ENCODE assay signal across 23 cellular contexts in the genomic region with DNA sequence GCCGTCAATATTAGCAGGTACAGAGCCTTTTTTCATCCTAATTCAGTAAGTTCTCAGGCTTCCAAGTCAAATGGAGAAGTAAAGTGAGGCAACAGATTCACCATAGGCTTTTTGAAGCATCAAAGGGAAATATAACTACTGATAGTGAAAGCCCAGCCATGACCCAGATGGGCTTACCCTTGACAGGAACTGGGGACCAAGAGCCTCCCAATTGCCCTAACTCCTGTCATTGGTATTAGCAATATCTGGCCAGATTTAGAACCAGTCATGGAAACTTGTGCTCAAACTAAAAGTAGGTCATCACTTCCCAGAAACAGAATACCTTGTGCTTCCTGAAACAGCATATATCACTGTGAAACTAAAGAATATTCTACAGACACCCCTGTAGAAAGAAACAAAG. TPM values are rescaled to one million over a fixed set of nuclear protein-coding genes. Genes with fewer than 3 reads are reported as not detected.
DNase-seq lines count a peak whose midpoint lies in the region; ATAC-seq, FAIRE-seq and TF ChIP-seq lines count a peak whose summit lies in the region.
"Had no signal": no experiment of that assay in that cellular context is flagged by ENCODE, and none has a peak within 500 bp of the region (broad histone marks: within the 10 kb centered on the region; RNA-seq: fewer than 3 reads in every experiment).

No MANE protein-coding gene starts in this region.

- H3K27ac ChIP-seq in cingulate gyrus (ENCODE audit: low read depth, low read length): peak overlapping the region; percentile 1
- H3K27ac ChIP-seq: colonic mucosa, psoas muscle, thoracic aorta had no signal

- H3K4me1 Mint-ChIP-seq in type B pancreatic cell (ENCODE audit: unreplicated experiment): no peaks in the 10 kb centered on the region

- H3K27ac Mint-ChIP-seq in type B pancreatic cell: no peak overlapping the region
- H3K27ac Mint-ChIP-seq: T-helper 2 cell treated with Interferon-gamma antibody and Interleukin-4, amounts not matched to agents 5 μg/mL and 100 μg/mL, for 36 hours had no signal

- peak; percentile 22 to 32 for DNase-seq in stimulated activated CD4-positive, alpha-beta T cell treated with anti-CD3 and anti-CD28 coated beads, Interleukin-15, amount 100 ng/mL, for 48 hours (ENCODE audit: low read depth in 2 of 2)
- no peak for DNase-seq in stimulated activated CD4-positive, alpha-beta T cell treated with anti-CD3 and anti-CD28 coated beads, Interleukin-12 subunit alpha, Interleukin-12 subunit beta, amount 100 ng/mL, for 4 hours
- DNase-seq in HTR-8/SVneo (ENCODE audit: insufficient read length, low spot score) (no peak), SIG-M5 treated with dmso at 0.1 percent for 504 hours (lab: John Stamatoyannopoulos, UW; ENCODE audit: unreplicated experiment) (no peak), type B pancreatic cell (ENCODE audit: extremely low spot score, unreplicated experiment) (no peak)
- DNase-seq: activated effector memory CD4-positive, alpha-beta T cell treated with Interleukin-2 at 50 U/mL for 16 hours; colonic mucosa; Karpas-422; kidney glomerular epithelial cell; mesendoderm; NCI-H1092; NCI-H510A treated with DMSO at 0.1 percent for 48 hours; psoas muscle; SHP77 treated with DMSO at 0.1 percent for 48 hours had no signal

- H3K36me3 Mint-ChIP-seq in type B pancreatic cell: peaks cover 10% of the 10 kb centered on the region

- no peak for TF ChIP-seq CTCF in type B pancreatic cell (conservative IDR thresholded peaks at IDR 0.05)

- no peaks in the 10 kb centered on the region for H3K9me3 Mint-ChIP-seq in type B pancreatic cell
- H3K9me3 Mint-ChIP-seq: T-helper 2 cell treated with Interferon-gamma antibody and Interleukin-4, amounts not matched to agents 5 μg/mL and 100 μg/mL, for 36 hours had no signal

- peak; percentile 62 for ATAC-seq in HG02852 (IDR thresholded peaks at IDR 0.05; ENCODE audit: unreplicated experiment)
- ATAC-seq: psoas muscle had no signal

- no peaks in the 10 kb centered on the region for H3K27me3 Mint-ChIP-seq in type B pancreatic cell

- H3K4me3 Mint-ChIP-seq in type B pancreatic cell: no peak overlapping the region
- H3K4me3 Mint-ChIP-seq: T-helper 2 cell treated with Interferon-gamma antibody and Interleukin-4, amounts not matched to agents 5 μg/mL and 100 μg/mL, for 36 hours had no signal

- FAIRE-seq in HTR-8/SVneo (lab: Jason Lieb, UNC): no peak
- FAIRE-seq: D721Med, endothelial cell of umbilical vein, GM12892, H1 had no signal

RNA-seq across cellular contexts. Expression of a gene that starts 33.0 kb away (rescaled TPM):
- 0.40 and 3.7 TPM in 2 replicates for total RNA-seq in type B pancreatic cell (ENCODE audit: low replicate concordance)
- total RNA-seq: colonic mucosa, endothelial cell of umbilical vein, G401, H1, thoracic aorta had no signal

RNA-seq across cellular contexts. Expression of a gene that starts 51.7 kb away (rescaled TPM):
- 6.6 and 41.6 TPM in 2 replicates for total RNA-seq in type B pancreatic cell (ENCODE audit: low replicate concordance)

Comparison
In these comparisons a context has a peak if more than half of its experiments do, and no peak if none do; other contexts are left out.
1. DNase-seq: peak in stimulated activated CD4-positive, alpha-beta T cell treated with anti-CD3 and anti-CD28 coated beads, Interleukin-15, amount 100 ng/mL, for 48 hours (2 of 2); none in stimulated activated CD4-positive, alpha-beta T cell treated with anti-CD3 and anti-CD28 coated beads, Interleukin-12 subunit alpha, Interleukin-12 subunit beta, amount 100 ng/mL, for 4 hours (single experiment), HTR-8/SVneo (single experiment), SIG-M5 treated with dmso at 0.1 percent for 504 hours (single experiment) and type B pancreatic cell (single experiment).